ENCODE assay signal across 7 cellular contexts in genomic region chr22:28801845-28802594, GRCh38. TPM values are rescaled to one million over a fixed set of nuclear protein-coding genes. Genes with fewer than 3 reads are reported as not detected.
DNase-seq lines count a peak whose midpoint lies in the region; ATAC-seq and TF ChIP-seq lines count a peak whose summit lies in the region.

No MANE protein-coding gene starts in this region.

- no peaks in the 10 kb centered on the region for H3K9me3 ChIP-seq in esophagus muscularis mucosa
- no peaks in the 10 kb centered on the region for H3K9me3 ChIP-seq in skeletal muscle satellite cell (replicated peaks; ENCODE audit: low read length)

- no peak for ATAC-seq in esophagus mucosa

- no peak overlapping the region for H3K9ac ChIP-seq in skeletal muscle satellite cell (ENCODE audit: low read depth, low read length)

- TF ChIP-seq EP300 in esophagus muscularis mucosa (IDR thresholded peaks at IDR 0.05), result no peak

- intact Hi-C loops in esophagus muscularis mucosa (cut with DNase I), result no loop called here

- no peak for TF ChIP-seq CTCF in esophagus muscularis mucosa (IDR thresholded peaks at IDR 0.05)

- peaks cover 36 to 46% (median 45%) of the 10 kb centered on the region in 4 donors for H3K4me1 ChIP-seq in esophagus muscularis mucosa
- H3K4me1 ChIP-seq in skeletal muscle satellite cell (ENCODE audit: control insufficient read depth, insufficient read depth, low read length), result peaks cover 16% of the 10 kb centered on the region

- DNase-seq in H7 (peak; percentile 51), RPMI8226 (peak; percentile 86), esophagus muscularis mucosa (ENCODE audit: extremely low spot score) (no peak), NCI-H82 (lab: John Stamatoyannopoulos, UW) (no peak)
- DNase-seq in activated CD4-positive, CD25-positive, alpha-beta regulatory T cell treated with anti-CD3 and anti-CD28 coated beads, Interleukin-2, amount 50 U/mL, for 72 hours, result no peak

- no peak for TF ChIP-seq POLR2A in esophagus muscularis mucosa (IDR thresholded peaks at IDR 0.05; ENCODE audit: low read depth)

- H3K36me3 ChIP-seq in H7 (replicated peaks; ENCODE audit: control insufficient read depth, insufficient read depth, low read length), result peaks cover 9% of the 10 kb centered on the region
- H3K36me3 ChIP-seq in esophagus muscularis mucosa, result peaks cover 3 to 21% (median 12%) of the 10 kb centered on the region in 4 donors
- peaks cover 18% of the 10 kb centered on the region for H3K36me3 ChIP-seq in skeletal muscle satellite cell (ENCODE audit: insufficient read depth, low read length)

- peak overlapping the region; percentile 95 for H3K4me2 ChIP-seq in skeletal muscle satellite cell (ENCODE audit: low read length)

- H3K27me3 ChIP-seq in H7 (ENCODE audit: control insufficient read depth, insufficient read depth, low read length), result no peaks in the 10 kb centered on the region
- H3K27me3 ChIP-seq in esophagus muscularis mucosa, result no peaks in the 10 kb centered on the region
- H3K27me3 ChIP-seq in skeletal muscle satellite cell (ENCODE audit: control insufficient read depth, insufficient read depth, low read length), result no peaks in the 10 kb centered on the region

- WGBS in esophagus muscularis mucosa, result 62% methylated on average over 14 of the region's 14 CpGs

- peak overlapping the region in 3 of 4 donors; percentile 6 to 100 (median 99) for H3K27ac ChIP-seq in esophagus muscularis mucosa (replicated peaks in 1 of 4)

- H3K4me3 ChIP-seq in H7 (ENCODE audit: insufficient read depth, low read depth, low read length), result no peak overlapping the region
- H3K4me3 ChIP-seq in esophagus muscularis mucosa, result peak overlapping the region; percentile 88 to 100 (median 96)
- H3K4me3 ChIP-seq in skeletal muscle satellite cell (ENCODE audit: low read length), result no peak overlapping the region

RNA-seq across cellular contexts. Expression of gene XBP1, which starts 1.7 kb away (rescaled TPM):
- total RNA-seq in H7 (2014; rRNA removed; shearing (Covaris generic)), result 146 and 174 TPM in 2 replicates
- 100 to 1,000 TPM in 1 of 4 donors, 10 to 100 TPM in 3; 59.8 to 176 (median 70.2) TPM for total RNA-seq in esophagus muscularis mucosa
- total RNA-seq in skeletal muscle satellite cell (2012; rRNA removed), result 153 and 161 TPM in 2 replicates
- 107 TPM for total RNA-seq in esophagus mucosa

RNA-seq across cellular contexts. Expression of gene CCDC117, which starts 29.5 kb away (rescaled TPM):
- 36.1 and 48.1 TPM in 2 replicates for total RNA-seq in H7 (2014; rRNA removed; shearing (Covaris generic))
- 10 to 100 TPM; 19.9 to 27.4 (median 20.1) TPM for total RNA-seq in esophagus muscularis mucosa
- 14.7 and 16.2 TPM in 2 replicates for total RNA-seq in skeletal muscle satellite cell (2012; rRNA removed)
- 8.5 TPM for total RNA-seq in esophagus mucosa

Comparison
In these comparisons a context has a peak if more than half of its experiments do, and no peak if none do; other contexts are left out.
1. DNase-seq: peak in H7 (single experiment) and RPMI8226 (single experiment); none in esophagus muscularis mucosa (single experiment), NCI-H82 (single experiment) and activated CD4-positive, CD25-positive, alpha-beta regulatory T cell treated with anti-CD3 and anti-CD28 coated beads, Interleukin-2, amount 50 U/mL, for 72 hours (single experiment).
2. H3K4me3 ChIP-seq: peak in esophagus muscularis mucosa (4 of 4); none in H7 (single experiment) and skeletal muscle satellite cell (single experiment).